ENCODE assay signal across 23 cellular contexts in genomic region chr15:98785408-98785795, GRCh38.
DNase-seq lines count a peak whose midpoint lies in the region; ATAC-seq and TF ChIP-seq lines count a peak whose summit lies in the region.
"Had no signal": no experiment of that assay in that cellular context is flagged by ENCODE, and none has a peak within 500 bp of the region (broad histone marks: within the 10 kb centered on the region; RNA-seq: fewer than 3 reads in every experiment).

No MANE protein-coding gene starts in this region.

- intact Hi-C loops in body of pancreas (cut with DNase I) = no loop called here
- intact Hi-C loops in dorsolateral prefrontal cortex (cut with DNase I) = no loop called here
- intact Hi-C loops in activated CD8-positive, alpha-beta T cell treated with anti-CD3 and anti-CD28 coated beads for 36 hours (cut with micrococcal nuclease) = loop anchor here (5.0 kb wide), 1 partner anchor 292 kb away; no protein-coding TSS in a partner anchor

- no peak for ATAC-seq in body of pancreas
- ATAC-seq in left lobe of liver = peak; percentile 47
- ATAC-seq in activated CD8-positive, alpha-beta T cell treated with anti-CD3 and anti-CD28 coated beads for 36 hours = no peak
- ATAC-seq in GM21737 (IDR thresholded peaks at IDR 0.05; ENCODE audit: unreplicated experiment) = no peak
- ATAC-seq: Panc1, upper lobe of right lung had no signal

- 12 to 31% methylated on average over 3 of the region's 3 CpGs for WGBS in body of pancreas, 2 donors

- DNase-seq in body of pancreas (no peak), left lobe of liver (ENCODE audit: low spot score) (no peak), retinal pigment epithelial cell (ENCODE audit: low read depth) (no peak), dorsolateral prefrontal cortex (no peak), substantia nigra (lab: John Stamatoyannopoulos, UW) (no peak)
- DNase-seq in activated CD8-positive, alpha-beta T cell treated with anti-CD3 and anti-CD28 coated beads for 36 hours = no peak
- DNase-seq: activated CD4-positive, alpha-beta T cell treated with anti-CD3 and anti-CD28 coated beads for 1 hour; esophagus squamous epithelium; IMR-90; left ventricle myocardium superior; MM.1S; NCI-H1694; ovary; stimulated activated CD4-positive, alpha-beta T cell treated with anti-CD3 and anti-CD28 coated beads, Interleukin-2, amount 100 ng/mL, for 24 hours; upper lobe of right lung had no signal

- POLR2A ChIA-PET in HEK293 (lab: Yijun Ruan, JAX) = no interaction called here
- POLR2A ChIA-PET in activated CD8-positive, alpha-beta T cell treated with anti-CD3 and anti-CD28 coated beads for 36 hours (lab: Charles Lee) = no interaction called here

- no peaks in the 10 kb centered on the region for H3K27me3 Mint-ChIP-seq in activated CD8-positive, alpha-beta T cell treated with anti-CD3 and anti-CD28 coated beads for 36 hours
- H3K27me3 Mint-ChIP-seq: activated naive CD8-positive, alpha-beta T cell treated with anti-CD3 and anti-CD28 coated beads for 36 hours; activated T-helper 17 cell treated with anti-CD3 and anti-CD28 coated beads, Interleukin-2, amount 50 U/mL, for 72 hours; stimulated activated naive CD8-positive, alpha-beta T cell treated with anti-CD3 and anti-CD28 coated beads, Interleukin-15, amount 100 ng/mL, for 72 hours had no signal

- H3K27ac Mint-ChIP-seq in activated CD8-positive, alpha-beta T cell treated with anti-CD3 and anti-CD28 coated beads for 36 hours = no peak overlapping the region
- H3K27ac Mint-ChIP-seq: activated T-helper 17 cell treated with anti-CD3 and anti-CD28 coated beads, Interleukin-2, amount 50 U/mL, for 72 hours; stimulated activated naive CD8-positive, alpha-beta T cell treated with anti-CD3 and anti-CD28 coated beads, Interleukin-15, amount 100 ng/mL, for 72 hours had no signal

- H3K9me3 ChIP-seq in HEK293 (ENCODE audit: control insufficient read depth, insufficient read depth, low read depth, low read length) (no peaks in the 10 kb centered on the region), body of pancreas (no peaks in the 10 kb centered on the region)
- H3K9me3 ChIP-seq: breast epithelium, esophagus squamous epithelium, ovary, upper lobe of right lung had no signal

- H3K4me1 ChIP-seq in HEK293 (ENCODE audit: control insufficient read depth, insufficient read depth, low read length) = peaks cover 26% of the 10 kb centered on the region
- H3K4me1 ChIP-seq in body of pancreas = peaks cover 54% of the 10 kb centered on the region

- H3K9me3 Mint-ChIP-seq in activated CD8-positive, alpha-beta T cell treated with anti-CD3 and anti-CD28 coated beads for 36 hours = no peaks in the 10 kb centered on the region
- H3K9me3 Mint-ChIP-seq: activated naive CD8-positive, alpha-beta T cell treated with anti-CD3 and anti-CD28 coated beads for 36 hours; activated T-helper 17 cell treated with anti-CD3 and anti-CD28 coated beads, Interleukin-2, amount 50 U/mL, for 72 hours; stimulated activated naive CD8-positive, alpha-beta T cell treated with anti-CD3 and anti-CD28 coated beads, Interleukin-15, amount 100 ng/mL, for 72 hours had no signal

- no peaks in the 10 kb centered on the region for H3K27me3 ChIP-seq in body of pancreas
- H3K27me3 ChIP-seq in dorsolateral prefrontal cortex = no peaks in the 10 kb centered on the region
- H3K27me3 ChIP-seq: breast epithelium, esophagus squamous epithelium, ovary, upper lobe of right lung had no signal

- H3K4me3 ChIP-seq in HEK293 (ENCODE audit: low read depth, low read length) (no peak overlapping the region), body of pancreas (no peak overlapping the region), retinal pigment epithelial cell (ENCODE audit: low read length) (peak overlapping the region; percentile 13), dorsolateral prefrontal cortex (no peak overlapping the region)
- H3K4me3 ChIP-seq: breast epithelium, esophagus squamous epithelium, ovary, SK-N-MC, upper lobe of right lung had no signal

- H3K36me3 ChIP-seq in HEK293 (ENCODE audit: control insufficient read depth in 2 of 2, insufficient read depth in 1 of 2, low read length in 2 of 2) = no peaks in the 10 kb centered on the region
- no peaks in the 10 kb centered on the region for H3K36me3 ChIP-seq in body of pancreas (replicated peaks in 1 of 2; ENCODE audit: insufficient read depth in 1 of 2, low read depth in 2 of 2)
- H3K36me3 ChIP-seq: breast epithelium, esophagus squamous epithelium, ovary, upper lobe of right lung had no signal

- no peak for TF ChIP-seq POLR2A in body of pancreas (IDR thresholded peaks at IDR 0.05)

- H3K36me3 Mint-ChIP-seq in activated CD8-positive, alpha-beta T cell treated with anti-CD3 and anti-CD28 coated beads for 36 hours (ENCODE audit: low read depth) = no peaks in the 10 kb centered on the region
- H3K36me3 Mint-ChIP-seq: activated naive CD8-positive, alpha-beta T cell treated with anti-CD3 and anti-CD28 coated beads for 36 hours had no signal

- CTCF ChIA-PET in HEK293 (lab: Yijun Ruan, JAX) = no interaction called here
- CTCF ChIA-PET in activated CD8-positive, alpha-beta T cell treated with anti-CD3 and anti-CD28 coated beads for 36 hours (lab: Charles Lee) = interaction anchor here (2.1 kb wide), 1 partner anchor 66 kb away, joined by 4 read pairs; no protein-coding TSS in a partner anchor

- no peak overlapping the region for H3K4me3 Mint-ChIP-seq in activated CD8-positive, alpha-beta T cell treated with anti-CD3 and anti-CD28 coated beads for 36 hours
- H3K4me3 Mint-ChIP-seq: activated naive CD8-positive, alpha-beta T cell treated with anti-CD3 and anti-CD28 coated beads for 36 hours; activated T-helper 17 cell treated with anti-CD3 and anti-CD28 coated beads, Interleukin-2, amount 50 U/mL, for 72 hours had no signal

- no peak overlapping the region for H3K27ac ChIP-seq in HEK293 (ENCODE audit: extremely low read depth, low read depth, low read length)
- H3K27ac ChIP-seq in body of pancreas = peak overlapping the region; percentile 22 to 60 (median 40)
- H3K27ac ChIP-seq in dorsolateral prefrontal cortex = no peak overlapping the region
- H3K27ac ChIP-seq in substantia nigra (ENCODE audit: low read depth, low read length, poor library complexity, severe bottlenecking) = no peak overlapping the region
- H3K27ac ChIP-seq: breast epithelium, esophagus squamous epithelium, ovary, SK-N-MC, upper lobe of right lung had no signal

- peaks cover 37% of the 10 kb centered on the region for H3K4me1 Mint-ChIP-seq in activated CD8-positive, alpha-beta T cell treated with anti-CD3 and anti-CD28 coated beads for 36 hours (ENCODE audit: low read depth)

- TF ChIP-seq CTCF in HEK293 (tag by site-specific recombination; IDR thresholded peaks at IDR 0.05) (no peak), body of pancreas (IDR thresholded peaks at IDR 0.05) (no peak), retinal pigment epithelial cell (conservative IDR thresholded peaks at IDR 0.05; ENCODE audit: low read depth, low read length) (no peak), dorsolateral prefrontal cortex (IDR thresholded peaks at IDR 0.05 in 54 of 56, conservative IDR thresholded peaks at IDR 0.05 in 2 of 56; ENCODE audit: low read depth in 1 of 56, partially characterized antibody in 56 of 56) (no peak)
- TF ChIP-seq CTCF in activated CD8-positive, alpha-beta T cell treated with anti-CD3 and anti-CD28 coated beads for 36 hours (IDR thresholded peaks at IDR 0.05) = no peak

TF ChIP-seq in HEK293, 187 proteins besides CTCF, POLR2A, EP300 and RAD21 (continues in another document):
- peak; percentile 2 for TF ChIP-seq ZBTB26 (tag by site-specific recombination; optimal IDR thresholded peaks at IDR 0.05)
- TF ChIP-seq, protein P1, sequence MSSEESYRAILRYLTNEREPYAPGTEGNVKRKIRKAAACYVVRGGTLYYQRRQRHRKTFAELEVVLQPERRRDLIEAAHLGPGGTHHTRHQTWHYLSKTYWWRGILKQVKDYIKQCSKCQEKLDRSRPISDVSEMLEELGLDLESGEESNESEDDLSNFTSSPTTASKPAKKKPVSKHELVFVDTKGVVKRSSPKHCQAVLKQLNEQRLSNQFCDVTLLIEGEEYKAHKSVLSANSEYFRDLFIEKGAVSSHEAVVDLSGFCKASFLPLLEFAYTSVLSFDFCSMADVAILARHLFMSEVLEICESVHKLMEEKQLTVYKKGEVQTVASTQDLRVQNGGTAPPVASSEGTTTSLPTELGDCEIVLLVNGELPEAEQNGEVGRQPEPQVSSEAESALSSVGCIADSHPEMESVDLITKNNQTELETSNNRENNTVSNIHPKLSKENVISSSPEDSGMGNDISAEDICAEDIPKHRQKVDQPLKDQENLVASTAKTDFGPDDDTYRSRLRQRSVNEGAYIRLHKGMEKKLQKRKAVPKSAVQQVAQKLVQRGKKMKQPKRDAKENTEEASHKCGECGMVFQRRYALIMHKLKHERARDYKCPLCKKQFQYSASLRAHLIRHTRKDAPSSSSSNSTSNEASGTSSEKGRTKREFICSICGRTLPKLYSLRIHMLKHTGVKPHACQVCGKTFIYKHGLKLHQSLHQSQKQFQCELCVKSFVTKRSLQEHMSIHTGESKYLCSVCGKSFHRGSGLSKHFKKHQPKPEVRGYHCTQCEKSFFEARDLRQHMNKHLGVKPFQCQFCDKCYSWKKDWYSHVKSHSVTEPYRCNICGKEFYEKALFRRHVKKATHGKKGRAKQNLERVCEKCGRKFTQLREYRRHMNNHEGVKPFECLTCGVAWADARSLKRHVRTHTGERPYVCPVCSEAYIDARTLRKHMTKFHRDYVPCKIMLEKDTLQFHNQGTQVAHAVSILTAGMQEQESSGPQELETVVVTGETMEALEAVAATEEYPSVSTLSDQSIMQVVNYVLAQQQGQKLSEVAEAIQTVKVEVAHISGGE (tag by site-specific recombination; conservative IDR thresholded peaks at IDR 0.05; ENCODE audit: low read depth) = no peak

Comparison
In these comparisons a context has a peak if more than half of its experiments do, and no peak if none do; other contexts are left out.
1. H3K27ac ChIP-seq: peak in body of pancreas (4 of 4); none in HEK293 (single experiment), dorsolateral prefrontal cortex (0 of 59) and substantia nigra (single experiment).